1 cellular context compared by ENCODE assay signal in genomic region chr14:90651405-90651804, GRCh38.
TF ChIP-seq lines count a peak whose summit lies in the region.

No MANE protein-coding gene starts in this region.

TF ChIP-seq in WTC11, 78 proteins besides CTCF, POLR2A, EP300 and RAD21 (continued from another document):
- no peak for TF ChIP-seq ARID4B (CRISPR knock-in tag; IDR thresholded peaks at IDR 0.05; ENCODE audit: borderline replicate concordance)
- TF ChIP-seq, protein P1, sequence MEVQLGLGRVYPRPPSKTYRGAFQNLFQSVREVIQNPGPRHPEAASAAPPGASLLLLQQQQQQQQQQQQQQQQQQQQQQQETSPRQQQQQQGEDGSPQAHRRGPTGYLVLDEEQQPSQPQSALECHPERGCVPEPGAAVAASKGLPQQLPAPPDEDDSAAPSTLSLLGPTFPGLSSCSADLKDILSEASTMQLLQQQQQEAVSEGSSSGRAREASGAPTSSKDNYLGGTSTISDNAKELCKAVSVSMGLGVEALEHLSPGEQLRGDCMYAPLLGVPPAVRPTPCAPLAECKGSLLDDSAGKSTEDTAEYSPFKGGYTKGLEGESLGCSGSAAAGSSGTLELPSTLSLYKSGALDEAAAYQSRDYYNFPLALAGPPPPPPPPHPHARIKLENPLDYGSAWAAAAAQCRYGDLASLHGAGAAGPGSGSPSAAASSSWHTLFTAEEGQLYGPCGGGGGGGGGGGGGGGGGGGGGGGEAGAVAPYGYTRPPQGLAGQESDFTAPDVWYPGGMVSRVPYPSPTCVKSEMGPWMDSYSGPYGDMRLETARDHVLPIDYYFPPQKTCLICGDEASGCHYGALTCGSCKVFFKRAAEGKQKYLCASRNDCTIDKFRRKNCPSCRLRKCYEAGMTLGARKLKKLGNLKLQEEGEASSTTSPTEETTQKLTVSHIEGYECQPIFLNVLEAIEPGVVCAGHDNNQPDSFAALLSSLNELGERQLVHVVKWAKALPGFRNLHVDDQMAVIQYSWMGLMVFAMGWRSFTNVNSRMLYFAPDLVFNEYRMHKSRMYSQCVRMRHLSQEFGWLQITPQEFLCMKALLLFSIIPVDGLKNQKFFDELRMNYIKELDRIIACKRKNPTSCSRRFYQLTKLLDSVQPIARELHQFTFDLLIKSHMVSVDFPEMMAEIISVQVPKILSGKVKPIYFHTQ (CRISPR knock-in tag; IDR thresholded peaks at IDR 0.05), result no peak
- TF ChIP-seq, protein P2, sequence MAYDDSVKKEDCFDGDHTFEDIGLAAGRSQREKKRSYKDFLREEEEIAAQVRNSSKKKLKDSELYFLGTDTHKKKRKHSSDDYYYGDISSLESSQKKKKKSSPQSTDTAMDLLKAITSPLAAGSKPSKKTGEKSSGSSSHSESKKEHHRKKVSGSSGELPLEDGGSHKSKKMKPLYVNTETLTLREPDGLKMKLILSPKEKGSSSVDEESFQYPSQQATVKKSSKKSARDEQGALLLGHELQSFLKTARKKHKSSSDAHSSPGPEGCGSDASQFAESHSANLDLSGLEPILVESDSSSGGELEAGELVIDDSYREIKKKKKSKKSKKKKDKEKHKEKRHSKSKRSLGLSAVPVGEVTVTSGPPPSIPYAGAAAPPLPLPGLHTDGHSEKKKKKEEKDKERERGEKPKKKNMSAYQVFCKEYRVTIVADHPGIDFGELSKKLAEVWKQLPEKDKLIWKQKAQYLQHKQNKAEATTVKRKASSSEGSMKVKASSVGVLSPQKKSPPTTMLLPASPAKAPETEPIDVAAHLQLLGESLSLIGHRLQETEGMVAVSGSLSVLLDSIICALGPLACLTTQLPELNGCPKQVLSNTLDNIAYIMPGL (CRISPR knock-in tag; IDR thresholded peaks at IDR 0.05), result no peak
